23 cellular contexts compared by ENCODE assay signal in genomic region chr3:159001711-159002110, GRCh38.
A peak's percentile ranks its signal among the peaks of the same experiment; 100 is the strongest.
DNase-seq lines count a peak whose midpoint lies in the region; FAIRE-seq and TF ChIP-seq lines count a peak whose summit lies in the region.
"Had no signal": no experiment of that assay in that cellular context is flagged by ENCODE, and none has a peak within 500 bp of the region (broad histone marks: within the 10 kb centered on the region; RNA-seq: fewer than 3 reads in every experiment).

No MANE protein-coding gene starts in this region.

- DNase-seq in mammary epithelial cell, result peak; percentile 58
- DNase-seq in MCF 10A (ENCODE audit: unreplicated experiment), result no peak
- peak; percentile 8 for DNase-seq in RWPE1 (ENCODE audit: low spot score)
- DNase-seq in kidney tubule cell (ENCODE audit: low spot score), result peak; percentile 34
- no peak for DNase-seq in NAMALWA (ENCODE audit: low spot score)
- no peak for DNase-seq in small intestine
- no peak for DNase-seq in substantia nigra (lab: John Stamatoyannopoulos, UW)
- DNase-seq: C1 segment of cervical spinal cord; CD4-positive, alpha-beta memory T cell; COR-L47; DMS79; EL; GF-D8; NCI-H1694; NCI-H2029 treated with DMSO at 0.1 percent for 48 hours; NCI-H446 treated with DMSO at 0.1 percent for 48 hours; NCI-H526; NCI-H82; SIG-M5 had no signal

- no peak overlapping the region for H3K27ac Mint-ChIP-seq in MCF 10A (ENCODE audit: low read depth, unreplicated experiment)
- H3K27ac Mint-ChIP-seq: CD4-positive, alpha-beta memory T cell had no signal

- dilution Hi-C loops in mammary epithelial cell (cut with HindIII; ENCODE audit: low sequenced_read_pairs), result no loop called here

- no peaks in the 10 kb centered on the region for H4K20me1 ChIP-seq in mammary epithelial cell (ENCODE audit: insufficient read depth, low read length)

- H3K27me3 ChIP-seq in mammary epithelial cell (ENCODE audit: insufficient read depth, low read length), result peaks cover 4% of the 10 kb centered on the region
- no peaks in the 10 kb centered on the region for H3K27me3 ChIP-seq in small intestine (ENCODE audit: control insufficient read depth in 2 of 2, insufficient read depth in 2 of 2, low read length in 2 of 2)

- no peak overlapping the region for H3K27ac ChIP-seq in mammary epithelial cell (ENCODE audit: insufficient read depth, low read depth, low read length)
- no peak overlapping the region for H3K27ac ChIP-seq in RWPE1
- H3K27ac ChIP-seq in small intestine (ENCODE audit: low read depth in 1 of 2, low read length in 1 of 2), result no peak overlapping the region
- no peak overlapping the region for H3K27ac ChIP-seq in substantia nigra (ENCODE audit: low read depth, low read length, poor library complexity, severe bottlenecking)
- H3K27ac ChIP-seq: HL-60, SK-N-MC had no signal

- no peaks in the 10 kb centered on the region for H3K36me3 Mint-ChIP-seq in MCF 10A (ENCODE audit: insufficient read depth, unreplicated experiment)
- H3K36me3 Mint-ChIP-seq: CD4-positive, alpha-beta memory T cell had no signal

- H3K9ac ChIP-seq in mammary epithelial cell (ENCODE audit: insufficient read depth, low read length), result no peak overlapping the region

- no peak overlapping the region for H3K4me3 Mint-ChIP-seq in MCF 10A (ENCODE audit: unreplicated experiment)
- H3K4me3 Mint-ChIP-seq: CD4-positive, alpha-beta memory T cell had no signal

- H3K9me3 Mint-ChIP-seq in MCF 10A (ENCODE audit: unreplicated experiment), result no peaks in the 10 kb centered on the region

- POLR2A ChIA-PET in MCF 10A (lab: Yijun Ruan, JAX), result no interaction called here
- POLR2A ChIA-PET in RWPE1 (lab: Yijun Ruan, JAX; ENCODE audit: low non-redundant PET), result no interaction called here

- H2AFZ ChIP-seq in mammary epithelial cell (ENCODE audit: low read depth, low read length), result no peak overlapping the region

- H3K79me2 ChIP-seq in mammary epithelial cell (ENCODE audit: insufficient read depth, low read length), result no peaks in the 10 kb centered on the region

- TF ChIP-seq CTCF in mammary epithelial cell (conservative IDR thresholded peaks at IDR 0.05 in 1 of 2, IDR thresholded peaks at IDR 0.05 in 1 of 2; ENCODE audit: extremely low read depth in 1 of 2, insufficient read depth in 1 of 2, low read depth in 1 of 2, low read length in 2 of 2) (no peak), MCF 10A (IDR thresholded peaks at IDR 0.05; ENCODE audit: unreplicated experiment) (no peak), RWPE1 (conservative IDR thresholded peaks at IDR 0.05; ENCODE audit: low read depth) (no peak)

- no peaks in the 10 kb centered on the region for H3K36me3 ChIP-seq in mammary epithelial cell (ENCODE audit: insufficient read depth, low read length)
- H3K36me3 ChIP-seq in small intestine (ENCODE audit: control insufficient read depth in 2 of 2, insufficient read depth in 2 of 2, low read length in 2 of 2), result no peaks in the 10 kb centered on the region

- CTCF ChIA-PET in mammary epithelial cell (lab: Charles Lee; ENCODE audit: low non-redundant PET), result no interaction called here
- CTCF ChIA-PET in MCF 10A (lab: Yijun Ruan, JAX), result no interaction called here
- CTCF ChIA-PET in RWPE1 (lab: Yijun Ruan, JAX), result interaction anchor here (0.6 kb wide), 1 partner anchor 350 kb away, joined by 4 read pairs; no protein-coding TSS in a partner anchor

- H3K27me3 Mint-ChIP-seq in MCF 10A (ENCODE audit: insufficient read depth, unreplicated experiment), result peaks cover 12% of the 10 kb centered on the region

- H3K4me3 ChIP-seq in mammary epithelial cell (replicated peaks in 1 of 3; ENCODE audit: insufficient read depth in 1 of 3, low read depth in 2 of 3, low read length in 3 of 3) (no peak overlapping the region), small intestine (ENCODE audit: low read depth in 1 of 2, low read length in 2 of 2) (no peak overlapping the region)
- H3K4me3 ChIP-seq: SK-N-MC had no signal

- no TSS peak for BruUV-seq in mammary epithelial cell (replicated peaks; lab: Mats Ljungman, UMichigan)
- no TSS peak for BruUV-seq in MCF 10A (replicated peaks; lab: Mats Ljungman, UMichigan)

- no peaks in the 10 kb centered on the region for H3K4me1 Mint-ChIP-seq in MCF 10A (ENCODE audit: insufficient read depth, unreplicated experiment)
- H3K4me1 Mint-ChIP-seq: CD4-positive, alpha-beta memory T cell had no signal

- H3K4me1 ChIP-seq in mammary epithelial cell (ENCODE audit: insufficient read depth, low read length) (no peaks in the 10 kb centered on the region), small intestine (ENCODE audit: control insufficient read depth in 2 of 2, insufficient read depth in 1 of 2, low read depth in 1 of 2, low read length in 1 of 2) (no peaks in the 10 kb centered on the region)

- FAIRE-seq in small intestine (lab: Jason Lieb, UNC), result no peak
- FAIRE-seq: GM12891, H1 had no signal

- 20% methylated on average over 1 of the region's 1 CpG for WGBS in mammary epithelial cell (ENCODE audit: low coverage, missing lambda C conversion rate)
- 75 to 80% (median 78%) methylated on average over 1 of the region's 1 CpG for WGBS in small intestine, 3 donors

- intact Hi-C loops in mammary epithelial cell (cut with micrococcal nuclease), result no loop called here
- intact Hi-C loops in MCF 10A (cut with micrococcal nuclease), result no loop called here

- H3K4me2 ChIP-seq in mammary epithelial cell (ENCODE audit: insufficient read depth, low read depth, low read length), result no peak overlapping the region

- in situ Hi-C loops in mammary epithelial cell (cut with MboI; ENCODE audit: low sequenced_read_pairs in 2 of 2), result no loop called here

- H3K9me3 ChIP-seq in mammary epithelial cell (replicated peaks; ENCODE audit: insufficient read depth, low read length) (no peaks in the 10 kb centered on the region), small intestine (ENCODE audit: control insufficient read depth, low read depth) (no peaks in the 10 kb centered on the region)

Comparison
In these comparisons a context has a peak if more than half of its experiments do, and no peak if none do; other contexts are left out.
1. DNase-seq: peak in mammary epithelial cell (single experiment), RWPE1 (single experiment) and kidney tubule cell (single experiment); none in MCF 10A (single experiment), NAMALWA (single experiment), small intestine (single experiment) and substantia nigra (0 of 49).